8 cellular contexts compared by ENCODE assay signal in the genomic region with DNA sequence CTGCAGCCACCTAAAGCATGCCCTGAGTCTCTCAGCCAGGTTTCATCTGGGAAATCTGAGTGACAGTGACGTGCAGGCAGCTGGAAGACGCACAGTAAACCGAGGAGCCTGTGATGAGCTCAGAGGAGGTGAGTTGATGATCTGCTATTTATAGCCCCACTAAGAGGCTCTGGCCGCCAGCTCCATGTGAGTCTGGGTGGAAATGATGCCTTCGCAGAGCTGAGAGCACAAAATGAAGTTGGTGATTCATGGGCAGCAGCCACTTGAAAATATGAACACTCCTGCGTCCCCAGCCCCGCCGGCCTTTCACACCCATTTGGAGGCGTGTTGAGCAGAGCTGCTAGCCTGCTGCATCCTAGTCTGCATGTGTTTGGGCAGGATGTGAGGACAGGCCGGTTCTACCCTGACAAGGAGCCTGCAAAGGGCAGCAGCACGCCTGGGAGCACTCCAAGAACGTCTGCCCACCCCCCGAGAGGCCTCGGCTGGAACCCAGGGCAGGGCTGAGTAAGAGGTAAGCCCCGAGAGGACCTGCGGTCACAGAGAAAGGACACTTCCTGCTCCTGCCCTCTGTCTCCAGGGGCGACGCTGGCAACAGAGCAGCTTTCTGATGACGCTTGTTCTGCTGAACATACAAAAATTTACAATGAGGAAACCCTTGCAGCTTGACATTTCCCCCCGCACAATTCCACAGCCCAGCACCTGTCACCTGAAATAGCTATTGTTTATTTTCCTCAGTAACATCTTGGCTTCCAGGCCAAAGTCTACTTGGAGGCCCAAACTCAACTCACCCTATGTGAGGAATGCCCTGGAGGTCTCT. TPM values are rescaled to one million over a fixed set of nuclear protein-coding genes. Genes with fewer than 3 reads are reported as not detected.
DNase-seq lines count a peak whose midpoint lies in the region; ATAC-seq and TF ChIP-seq lines count a peak whose summit lies in the region.

No MANE protein-coding gene starts in this region.

- peak overlapping the region; percentile 67 for H3K4me2 ChIP-seq in skeletal muscle satellite cell (ENCODE audit: low read length)

- H3K27me3 ChIP-seq in SJCRH30: peaks cover 10% of the 10 kb centered on the region
- H3K27me3 ChIP-seq in left ventricle myocardium inferior (ENCODE audit: low read depth): no peaks in the 10 kb centered on the region
- no peaks in the 10 kb centered on the region for H3K27me3 ChIP-seq in skeletal muscle satellite cell (ENCODE audit: control insufficient read depth, insufficient read depth, low read length)

- H3K27ac Mint-ChIP-seq in CD14-positive monocyte: peak overlapping the region; percentile 84 to 94 (median 89)
- peak overlapping the region; percentile 81 for H3K27ac Mint-ChIP-seq in activated naive CD8-positive, alpha-beta T cell treated with anti-CD3 and anti-CD28 coated beads, Interleukin-2, amount 10 ng/mL, durations not matched to agents 7 days and 5 days

- TF ChIP-seq CTCF in CD14-positive monocyte (IDR thresholded peaks at IDR 0.05): no peak
- no peak for TF ChIP-seq CTCF in left ventricle myocardium inferior (IDR thresholded peaks at IDR 0.05; ENCODE audit: borderline replicate concordance)

- intact Hi-C loops in CD14-positive monocyte (cut with micrococcal nuclease) (loop anchor here in 1 of 2 donors (10.0 kb wide), 1 partner anchor 88 kb away; a partner anchor contains a TSS), left ventricle myocardium inferior (cut with micrococcal nuclease) (no loop called here)

- peak; percentile 92 for DNase-seq in CD14-positive monocyte (ENCODE audit: low spot score)
- DNase-seq in SJCRH30: peak; percentile 19 to 30
- peak; percentile 68 for DNase-seq in activated naive CD8-positive, alpha-beta T cell treated with anti-CD3 and anti-CD28 coated beads, Interleukin-2, amount 10 ng/mL, durations not matched to agents 7 days and 5 days
- peak; percentile 62 for DNase-seq in left ventricle myocardium inferior
- DNase-seq in LoVo (ENCODE audit: low spot score): no peak

- H3K36me3 Mint-ChIP-seq in CD14-positive monocyte: no peaks in the 10 kb centered on the region
- H3K36me3 Mint-ChIP-seq in activated naive CD8-positive, alpha-beta T cell treated with anti-CD3 and anti-CD28 coated beads, Interleukin-2, amount 10 ng/mL, durations not matched to agents 7 days and 5 days: no peaks in the 10 kb centered on the region

- peak overlapping the region; percentile 71 for H3K9ac ChIP-seq in skeletal muscle satellite cell (ENCODE audit: low read depth, low read length)

- H3K27me3 Mint-ChIP-seq in CD14-positive monocyte (ENCODE audit: low read depth in 3 of 3): peaks cover 1 to 6% (median 3%) of the 10 kb centered on the region in 3 donors
- peaks cover 5% of the 10 kb centered on the region for H3K27me3 Mint-ChIP-seq in activated naive CD8-positive, alpha-beta T cell treated with anti-CD3 and anti-CD28 coated beads, Interleukin-2, amount 10 ng/mL, durations not matched to agents 7 days and 5 days

- H3K4me3 ChIP-seq in SJCRH30 (no peak overlapping the region), left ventricle myocardium inferior (peak overlapping the region; percentile 43), skeletal muscle satellite cell (ENCODE audit: low read length) (peak overlapping the region; percentile 29)

- H3K4me3 Mint-ChIP-seq in CD14-positive monocyte: peak overlapping the region; percentile 59 to 86
- H3K4me3 Mint-ChIP-seq in activated naive CD8-positive, alpha-beta T cell treated with anti-CD3 and anti-CD28 coated beads, Interleukin-2, amount 10 ng/mL, durations not matched to agents 7 days and 5 days: peak overlapping the region; percentile 60

- no peak overlapping the region for H3K27ac ChIP-seq in SJCRH30
- peak overlapping the region; percentile 90 for H3K27ac ChIP-seq in left ventricle myocardium inferior (replicated peaks)

- H3K9me3 ChIP-seq in SJCRH30 (replicated peaks) (no peaks in the 10 kb centered on the region), left ventricle myocardium inferior (replicated peaks) (no peaks in the 10 kb centered on the region), skeletal muscle satellite cell (replicated peaks; ENCODE audit: low read length) (no peaks in the 10 kb centered on the region)

- H3K4me1 ChIP-seq in SJCRH30: peaks cover 2% of the 10 kb centered on the region; the same call in 1 of the 2 replicates
- H3K4me1 ChIP-seq in left ventricle myocardium inferior: peaks cover 41% of the 10 kb centered on the region
- H3K4me1 ChIP-seq in skeletal muscle satellite cell (ENCODE audit: control insufficient read depth, insufficient read depth, low read length): peaks cover 49% of the 10 kb centered on the region

- peaks cover 0 to 2% (median 0%) of the 10 kb centered on the region in 7 donors for H3K9me3 Mint-ChIP-seq in CD14-positive monocyte
- H3K9me3 Mint-ChIP-seq in activated naive CD8-positive, alpha-beta T cell treated with anti-CD3 and anti-CD28 coated beads, Interleukin-2, amount 10 ng/mL, durations not matched to agents 7 days and 5 days: no peaks in the 10 kb centered on the region

- no peaks in the 10 kb centered on the region for H3K36me3 ChIP-seq in SJCRH30
- H3K36me3 ChIP-seq in left ventricle myocardium inferior: no peaks in the 10 kb centered on the region
- H3K36me3 ChIP-seq in skeletal muscle satellite cell (ENCODE audit: insufficient read depth, low read length): no peaks in the 10 kb centered on the region

- POLR2A ChIA-PET in activated naive CD8-positive, alpha-beta T cell treated with anti-CD3 and anti-CD28 coated beads, Interleukin-2, amount 10 ng/mL, durations not matched to agents 7 days and 5 days (lab: Charles Lee): interaction anchor here (0.6 to 2.0 kb wide), 8 partner anchors 12 to 272 kb away, joined by 3 to 21 read pairs (median 5); a partner anchor contains a TSS

- H3K4me1 Mint-ChIP-seq in CD14-positive monocyte: peaks cover 23% of the 10 kb centered on the region
- H3K4me1 Mint-ChIP-seq in activated naive CD8-positive, alpha-beta T cell treated with anti-CD3 and anti-CD28 coated beads, Interleukin-2, amount 10 ng/mL, durations not matched to agents 7 days and 5 days: peaks cover 22% of the 10 kb centered on the region

- ATAC-seq in GM19455 (IDR thresholded peaks at IDR 0.05; ENCODE audit: unreplicated experiment) (peak; percentile 78), HG03565 (IDR thresholded peaks at IDR 0.05; ENCODE audit: unreplicated experiment) (peak; percentile 52)
- ATAC-seq in activated naive CD8-positive, alpha-beta T cell treated with anti-CD3 and anti-CD28 coated beads, Interleukin-2, amount 10 ng/mL, durations not matched to agents 7 days and 5 days (ENCODE audit: low read depth): peak; percentile 92

RNA-seq across cellular contexts. Expression of a gene that starts 25.1 kb away (rescaled TPM):
- polyA plus RNA-seq in CD14-positive monocyte: 10 to 100 TPM; 15.0 to 20.0 TPM
- 51.3 and 62.4 TPM in 2 replicates for total RNA-seq in SJCRH30 (2014; rRNA removed; shearing (Covaris generic))
- total RNA-seq in activated naive CD8-positive, alpha-beta T cell treated with anti-CD3 and anti-CD28 coated beads, Interleukin-2, amount 10 ng/mL, durations not matched to agents 7 days and 5 days: 10 to 100 TPM; 22.3 to 23.4 TPM
- total RNA-seq in left ventricle myocardium inferior: 39.6 TPM
- total RNA-seq in skeletal muscle satellite cell (2012; rRNA removed): 33.7 and 47.4 TPM in 2 replicates
